30 cellular contexts compared by ENCODE assay signal in the genomic region with DNA sequence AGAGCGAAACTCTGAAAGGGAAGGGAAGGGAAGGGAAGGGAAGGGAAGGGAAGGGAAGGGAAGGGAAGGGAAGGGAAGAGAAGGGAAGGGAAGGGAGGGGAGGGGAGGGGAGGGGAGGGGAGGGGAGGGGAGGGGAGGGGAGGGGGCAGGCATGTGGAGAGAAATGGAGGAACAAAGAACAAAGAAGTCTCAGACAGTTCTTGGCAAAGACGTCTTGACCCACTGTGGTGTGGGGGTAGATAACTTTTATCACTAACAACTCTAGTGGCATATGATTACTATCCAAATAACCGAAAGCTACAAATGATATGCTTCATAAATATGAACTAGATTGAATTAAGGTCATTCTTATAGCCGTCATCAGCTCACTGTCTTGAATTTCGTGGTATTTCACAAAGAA. TPM values are rescaled to one million over a fixed set of nuclear protein-coding genes. Genes with fewer than 3 reads are reported as not detected.
"Had no signal": no experiment of that assay in that cellular context is flagged by ENCODE, and none has a peak within 500 bp of the region (broad histone marks: within the 10 kb centered on the region; RNA-seq: fewer than 3 reads in every experiment).

No MANE protein-coding gene starts in this region.

- H3K4me1 ChIP-seq: stomach, suprapubic skin, testis, thyroid gland, tibial artery, tibial nerve, upper lobe of left lung, upper lobe of right lung, uterus had no signal

- H3K36me3 ChIP-seq: stomach, suprapubic skin, thoracic aorta, thyroid gland, tibial artery, tibial nerve, transverse colon, upper lobe of left lung, upper lobe of right lung, uterus, vagina had no signal

- DNase-seq: stimulated activated CD4-positive, alpha-beta T cell treated with anti-CD3 and anti-CD28 coated beads, Interleukin-2, amount 100 ng/mL, for 48 hours; stimulated activated CD4-positive, alpha-beta T cell treated with anti-CD3 and anti-CD28 coated beads, Interleukin-4, amount 100 ng/mL, for 1 hour; stimulated activated CD4-positive, alpha-beta T cell treated with anti-CD3 and anti-CD28 coated beads, Interleukin-4, amount 100 ng/mL, for 24 hours; stimulated activated CD4-positive, alpha-beta T cell treated with anti-CD3 and anti-CD28 coated beads, Interleukin-4, amount 100 ng/mL, for 4 hours; stimulated activated CD8-positive, alpha-beta memory T cell treated with anti-CD3 and anti-CD28 coated beads, Interleukin-4, amount 100 ng/mL, for 48 hours; stimulated activated naive B cell treated with anti-CD40 and anti-IgM and Interleukin-4, amounts not matched to agents 10 μg/mL and 1 μg/mL and 100 μg/mL, for 72 hours; stimulated activated naive CD4-positive, alpha-beta T cell; stimulated activated naive CD4-positive, alpha-beta T cell treated with Interleukin-2 at 50 U/mL for 16 hours; stimulated activated naive CD8-positive, alpha-beta T cell treated with anti-CD3 and anti-CD28 coated beads, Interleukin-15, amount 100 ng/mL, for 72 hours; stimulated activated naive CD8-positive, alpha-beta T cell treated with anti-CD3 and anti-CD28 coated beads, Interleukin-15, Interleukin-2, amounts not matched to agents 100 U/mL and 50 U/mL, for 24 hours; stomach; substantia nigra; testis; thyroid gland; tibial artery; transverse colon; trophoblast cell; upper lobe of left lung; upper lobe of right lung; uterus had no signal

- FAIRE-seq: urothelium cell line had no signal

- H3K9me3 ChIP-seq: stomach, suprapubic skin, testis, thoracic aorta, thyroid gland, tibial artery, tibial nerve, transverse colon, upper lobe of left lung, upper lobe of right lung, uterus, vagina had no signal

- ATAC-seq: stimulated activated effector memory CD8-positive, alpha-beta T cell treated with anti-CD3 and anti-CD28 coated beads, Interleukin-12 subunit alpha, Interleukin-12 subunit beta, amount 100 ng/mL, for 72 hours; stimulated activated memory B cell treated with anti-CD40 and anti-IgM and Interleukin-4, amounts not matched to agents 10 μg/mL and 1 μg/mL and 100 μg/mL, for 72 hours; stimulated activated naive B cell treated with anti-CD40 and anti-IgM and Interleukin-4, amounts not matched to agents 10 μg/mL and 1 μg/mL and 100 μg/mL, for 72 hours; stimulated activated naive CD8-positive, alpha-beta T cell treated with anti-CD3 and anti-CD28 coated beads, Interleukin-15, amount 100 ng/mL, for 72 hours; stimulated activated naive CD8-positive, alpha-beta T cell treated with anti-CD3 and anti-CD28 coated beads, Interleukin-15, Interleukin-2, amounts not matched to agents 100 U/mL and 50 U/mL, for 24 hours; upper lobe of right lung had no signal

- H3K27me3 ChIP-seq: stomach, suprapubic skin, testis, thyroid gland, tibial artery, tibial nerve, transverse colon, upper lobe of left lung, upper lobe of right lung, uterus, vagina had no signal

- H3K27ac ChIP-seq: stomach, suprapubic skin, testis, thoracic aorta, thyroid gland, tibial artery, tibial nerve, transverse colon, upper lobe of left lung, upper lobe of right lung, uterus, vagina had no signal

- H3K4me3 ChIP-seq: stomach, suprapubic skin, testis, thoracic aorta, thyroid gland, tibial artery, tibial nerve, transverse colon, upper lobe of left lung, upper lobe of right lung, uterus, vagina had no signal

RNA-seq across cellular contexts. Expression of a gene that starts 3.2 kb away (rescaled TPM):
- total RNA-seq: stomach, subcutaneous adipose tissue, suprapubic skin, thoracic aorta, tibial nerve, transverse colon, upper lobe of left lung, upper lobe of right lung, ureter, vagina had no signal
- polyA plus RNA-seq: stomach, urinary bladder had no signal
